17 cellular contexts compared by ENCODE assay signal in genomic region chr12:79408665-79409064, GRCh38.
A peak's percentile ranks its signal among the peaks of the same experiment; 100 is the strongest.
DNase-seq lines count a peak whose midpoint lies in the region; ATAC-seq and TF ChIP-seq lines count a peak whose summit lies in the region.
"Had no signal": no experiment of that assay in that cellular context is flagged by ENCODE, and none has a peak within 500 bp of the region (broad histone marks: within the 10 kb centered on the region; RNA-seq: fewer than 3 reads in every experiment).

No MANE protein-coding gene starts in this region.

- dilution Hi-C loops in mammary epithelial cell (cut with HindIII; ENCODE audit: low sequenced_read_pairs): no loop called here

- H4K20me1 ChIP-seq in GM23248 (ENCODE audit: insufficient read depth) (no peaks in the 10 kb centered on the region), mammary epithelial cell (ENCODE audit: insufficient read depth, low read length) (no peaks in the 10 kb centered on the region)

- H3K27ac ChIP-seq in GM23248: peak overlapping the region; percentile 58
- peak overlapping the region; percentile 34 for H3K27ac ChIP-seq in mammary epithelial cell (ENCODE audit: insufficient read depth, low read depth, low read length)
- H3K27ac ChIP-seq in ovary: no peak overlapping the region

- TF ChIP-seq EP300 in ovary (IDR thresholded peaks at IDR 0.05): no peak

- POLR2A ChIA-PET in activated CD4-positive, alpha-beta T cell treated with anti-CD3 and anti-CD28 coated beads for 36 hours (lab: Charles Lee): no interaction called here

- H3K79me2 ChIP-seq in GM23248 (ENCODE audit: insufficient read depth) (no peaks in the 10 kb centered on the region), mammary epithelial cell (ENCODE audit: insufficient read depth, low read length) (no peaks in the 10 kb centered on the region)

- DNase-seq in GM23248 (no peak), NCI-H1417 treated with DMSO at 0.1 percent for 48 hours (lab: John Stamatoyannopoulos, UW) (peak; percentile 85), mammary epithelial cell (no peak), osteocyte (ENCODE audit: extremely low spot score, unreplicated experiment) (no peak), ovary (no peak), ACHN (no peak)
- no peak for DNase-seq in activated CD4-positive, alpha-beta T cell treated with anti-CD3 and anti-CD28 coated beads for 36 hours
- DNase-seq: activated CD4-positive, CD25-positive, alpha-beta regulatory T cell treated with anti-CD3 and anti-CD28 coated beads, Interleukin-2, amount 50 U/mL, for 72 hours; activated effector memory CD4-positive, alpha-beta T cell treated with anti-CD3 and anti-CD28 coated beads, Interleukin-2, amount 50 U/mL, for 16 hours; CD4-positive, alpha-beta memory T cell; DND-41; effector memory CD4-positive, alpha-beta T cell had no signal

- peaks cover 38% of the 10 kb centered on the region for H3F3A ChIP-seq in GM23248 (ENCODE audit: insufficient read depth)

- H3K36me3 Mint-ChIP-seq in osteocyte (ENCODE audit: unreplicated experiment): no peaks in the 10 kb centered on the region
- H3K36me3 Mint-ChIP-seq in activated CD4-positive, alpha-beta T cell treated with anti-CD3 and anti-CD28 coated beads for 36 hours (ENCODE audit: low read depth): no peaks in the 10 kb centered on the region
- H3K36me3 Mint-ChIP-seq: CD4-positive, alpha-beta memory T cell; memory B cell; natural killer cell treated with Interleukin-12 subunit alpha and Interleukin-12 subunit beta and Interleukin-15 and Interleukin-18, amount 100 ng/mL, for 72 hours had no signal

- BruUV-seq in mammary epithelial cell (replicated peaks; lab: Mats Ljungman, UMichigan): no TSS peak

- TF ChIP-seq CTCF in mammary epithelial cell (conservative IDR thresholded peaks at IDR 0.05 in 1 of 2, IDR thresholded peaks at IDR 0.05 in 1 of 2; ENCODE audit: extremely low read depth in 1 of 2, insufficient read depth in 1 of 2, low read depth in 1 of 2, low read length in 2 of 2) (no peak), osteocyte (IDR thresholded peaks at IDR 0.05) (no peak), ovary (IDR thresholded peaks at IDR 0.05) (no peak)

- H3K27me3 Mint-ChIP-seq in osteocyte (ENCODE audit: unreplicated experiment): no peaks in the 10 kb centered on the region
- H3K27me3 Mint-ChIP-seq in activated CD4-positive, alpha-beta T cell treated with anti-CD3 and anti-CD28 coated beads for 36 hours: no peaks in the 10 kb centered on the region
- H3K27me3 Mint-ChIP-seq: CD4-positive, alpha-beta memory T cell; central memory CD8-positive, alpha-beta T cell; memory B cell; natural killer cell treated with Interleukin-12 subunit alpha and Interleukin-12 subunit beta and Interleukin-15 and Interleukin-18, amount 100 ng/mL, for 72 hours had no signal

- TF ChIP-seq POLR2A in ovary (IDR thresholded peaks at IDR 0.05): no peak

- H2AFZ ChIP-seq in GM23248 (peak overlapping the region; percentile 59), mammary epithelial cell (ENCODE audit: low read depth, low read length) (peak overlapping the region; percentile 61)

- in situ Hi-C loops in GM23248 (cut with MboI) (loop anchor here (25.0 kb wide), 2 partner anchors 329 to 854 kb away; no protein-coding TSS in a partner anchor), mammary epithelial cell (cut with MboI; ENCODE audit: low sequenced_read_pairs in 2 of 2) (loop anchor here in 1 of 2 donors (10.0 to 25.0 kb wide), 3 partner anchors 129 to 866 kb away; no protein-coding TSS in a partner anchor), ACHN (cut with HindIII; ENCODE audit: low pct_ligation_motif_present, low pct_unique_long_range_greater_than_20kb, low sequenced_read_pairs) (loop anchor here (25.0 kb wide), 2 partner anchors 129 to 779 kb away; no protein-coding TSS in a partner anchor)

- peak overlapping the region; percentile 19; the same call in 1 of the 2 replicates for H3K9ac ChIP-seq in GM23248
- H3K9ac ChIP-seq in mammary epithelial cell (ENCODE audit: insufficient read depth, low read length): no peak overlapping the region

- no peak overlapping the region for H3K4me3 Mint-ChIP-seq in osteocyte (ENCODE audit: unreplicated experiment)
- H3K4me3 Mint-ChIP-seq in activated CD4-positive, alpha-beta T cell treated with anti-CD3 and anti-CD28 coated beads for 36 hours: no peak overlapping the region
- H3K4me3 Mint-ChIP-seq: CD4-positive, alpha-beta memory T cell; central memory CD8-positive, alpha-beta T cell; memory B cell; natural killer cell treated with Interleukin-12 subunit alpha and Interleukin-12 subunit beta and Interleukin-15 and Interleukin-18, amount 100 ng/mL, for 72 hours had no signal

- H3K27me3 ChIP-seq in GM23248 (replicated peaks; ENCODE audit: insufficient read depth) (no peaks in the 10 kb centered on the region), mammary epithelial cell (ENCODE audit: insufficient read depth, low read length) (no peaks in the 10 kb centered on the region), ovary (no peaks in the 10 kb centered on the region)

- H3K4me2 ChIP-seq in GM23248 (ENCODE audit: unreplicated experiment) (peak overlapping the region; percentile 77), mammary epithelial cell (ENCODE audit: insufficient read depth, low read depth, low read length) (no peak overlapping the region)

- peak overlapping the region; percentile 93 for H3K27ac Mint-ChIP-seq in osteocyte (ENCODE audit: unreplicated experiment)
- no peak overlapping the region for H3K27ac Mint-ChIP-seq in activated CD4-positive, alpha-beta T cell treated with anti-CD3 and anti-CD28 coated beads for 36 hours
- H3K27ac Mint-ChIP-seq: CD4-positive, alpha-beta memory T cell; memory B cell; natural killer cell treated with Interleukin-12 subunit alpha and Interleukin-12 subunit beta and Interleukin-15 and Interleukin-18, amount 100 ng/mL, for 72 hours had no signal

- intact Hi-C loops in mammary epithelial cell (cut with micrococcal nuclease) (loop anchor here (1.0 to 2.0 kb wide), 6 partner anchors 139 to 861 kb away; partner anchors contain the start of genes PAWR and PPP1R12A), ovary (cut with DNase I) (loop anchor here in 3 of 4 donors (10.0 kb wide), 2 partner anchors 856 to 866 kb away; no protein-coding TSS in a partner anchor)
- intact Hi-C loops in activated CD4-positive, alpha-beta T cell treated with anti-CD3 and anti-CD28 coated beads for 36 hours (cut with DNase I, micrococcal nuclease): loop anchor here in 1 of 2 experiments (5.0 kb wide), 1 partner anchor 864 kb away; no protein-coding TSS in a partner anchor

- no peaks in the 10 kb centered on the region for H3K9me3 Mint-ChIP-seq in osteocyte (ENCODE audit: unreplicated experiment)
- H3K9me3 Mint-ChIP-seq in activated CD4-positive, alpha-beta T cell treated with anti-CD3 and anti-CD28 coated beads for 36 hours (ENCODE audit: low read depth): no peaks in the 10 kb centered on the region
- H3K9me3 Mint-ChIP-seq: central memory CD8-positive, alpha-beta T cell; memory B cell; natural killer cell treated with Interleukin-12 subunit alpha and Interleukin-12 subunit beta and Interleukin-15 and Interleukin-18, amount 100 ng/mL, for 72 hours had no signal

- H3K4me3 ChIP-seq in GM23248 (0 out of 2 replicates have a peak overlapping the region, but pooled peaks have one; percentile 6), mammary epithelial cell (replicated peaks in 1 of 3; ENCODE audit: insufficient read depth in 1 of 3, low read depth in 2 of 3, low read length in 3 of 3) (no peak overlapping the region), ovary (no peak overlapping the region)

- 72 to 78% methylated on average over 4 of the region's 4 CpGs for WGBS in GM23248 (ENCODE audit: low coverage in 1 of 2, low lambda C conversion rate in 2 of 2, missing lambda C conversion rate in 2 of 2), 2 experiments
- 24% methylated on average over 4 of the region's 4 CpGs for WGBS in mammary epithelial cell (ENCODE audit: low coverage, missing lambda C conversion rate)
- WGBS in ovary, 3 donors: 30 to 44% (median 42%) methylated on average over 4 of the region's 4 CpGs

- ATAC-seq in GM18861 (IDR thresholded peaks at IDR 0.05; ENCODE audit: unreplicated experiment): no peak
- ATAC-seq in activated CD4-positive, alpha-beta T cell treated with anti-CD3 and anti-CD28 coated beads for 36 hours: no peak
- ATAC-seq: natural killer cell treated with Interleukin-12 subunit alpha and Interleukin-12 subunit beta and Interleukin-15 and Interleukin-18, amount 100 ng/mL, for 72 hours; stimulated activated naive CD8-positive, alpha-beta T cell treated with anti-CD3 and anti-CD28 coated beads, Interleukin-15, Interleukin-2, amounts not matched to agents 100 U/mL and 50 U/mL, for 24 hours had no signal

- H3K4me1 ChIP-seq in GM23248 (ENCODE audit: insufficient read depth) (peaks cover 45% of the 10 kb centered on the region), mammary epithelial cell (ENCODE audit: insufficient read depth, low read length) (peaks cover 38% of the 10 kb centered on the region), ovary (ENCODE audit: insufficient read depth) (no peaks in the 10 kb centered on the region)

- H3K9me3 ChIP-seq in GM23248 (ENCODE audit: low read depth) (no peaks in the 10 kb centered on the region), mammary epithelial cell (replicated peaks; ENCODE audit: insufficient read depth, low read length) (no peaks in the 10 kb centered on the region), ovary (no peaks in the 10 kb centered on the region)

- peaks cover 48% of the 10 kb centered on the region for H3K4me1 Mint-ChIP-seq in osteocyte (ENCODE audit: unreplicated experiment)
- no peaks in the 10 kb centered on the region for H3K4me1 Mint-ChIP-seq in activated CD4-positive, alpha-beta T cell treated with anti-CD3 and anti-CD28 coated beads for 36 hours
- H3K4me1 Mint-ChIP-seq: CD4-positive, alpha-beta memory T cell; central memory CD8-positive, alpha-beta T cell had no signal

- CTCF ChIA-PET in mammary epithelial cell (lab: Charles Lee; ENCODE audit: low non-redundant PET): interaction anchor here (1.2 kb wide), 1 partner anchor 139 kb away, joined by 6 read pairs; no protein-coding TSS in a partner anchor
- CTCF ChIA-PET in activated CD4-positive, alpha-beta T cell treated with anti-CD3 and anti-CD28 coated beads for 36 hours (lab: Charles Lee): no interaction called here

- H3K36me3 ChIP-seq in GM23248 (ENCODE audit: low read depth): no peaks in the 10 kb centered on the region
- no peaks in the 10 kb centered on the region for H3K36me3 ChIP-seq in mammary epithelial cell (ENCODE audit: insufficient read depth, low read length)
- no peaks in the 10 kb centered on the region for H3K36me3 ChIP-seq in ovary

- no peaks in the 10 kb centered on the region for H3K9me2 ChIP-seq in GM23248 (ENCODE audit: insufficient read depth)

Comparison
In these comparisons a context has a peak if more than half of its experiments do, and no peak if none do; other contexts are left out.
1. H3K27ac ChIP-seq: peak in GM23248 (single experiment) and mammary epithelial cell (single experiment); none in ovary (0 of 2).